In the genomic region with DNA sequence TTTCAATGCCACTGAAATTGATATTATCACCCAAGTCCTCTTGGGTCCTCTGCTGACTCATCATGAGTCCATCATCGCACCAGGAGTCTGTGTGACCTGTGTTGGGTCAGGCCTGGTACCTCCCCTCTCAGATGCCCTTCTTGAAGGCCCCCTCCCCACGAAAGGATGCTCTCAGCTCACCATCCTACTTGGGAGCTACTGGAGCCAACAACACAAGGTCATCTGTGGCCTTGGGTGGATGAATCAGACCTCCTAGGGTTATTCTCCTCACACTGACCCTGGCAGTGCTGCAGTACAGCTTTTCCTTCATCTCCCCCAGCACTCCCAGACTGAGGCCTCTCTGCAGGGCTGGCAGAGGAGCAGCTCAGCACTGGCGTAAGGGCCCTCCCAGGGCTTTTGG, we compare ENCODE assay signal across 24 cellular contexts.
DNase-seq lines count a peak whose midpoint lies in the region; ATAC-seq and TF ChIP-seq lines count a peak whose summit lies in the region.
"Had no signal": no experiment of that assay in that cellular context is flagged by ENCODE, and none has a peak within 500 bp of the region (broad histone marks: within the 10 kb centered on the region; RNA-seq: fewer than 3 reads in every experiment).

No MANE protein-coding gene starts in this region.

- H3K4me3 ChIP-seq in RWPE2 (ENCODE audit: severe bottlenecking): no peak overlapping the region
- H3K4me3 ChIP-seq: HAP-1, SJSA1 had no signal

- H3K4me3 Mint-ChIP-seq in HFFc6 (no peak overlapping the region), osteocyte (ENCODE audit: unreplicated experiment) (no peak overlapping the region), immature natural killer cell (no peak overlapping the region)
- H3K4me3 Mint-ChIP-seq: CD4-positive, alpha-beta memory T cell had no signal

- H3K27ac Mint-ChIP-seq in HFFc6 (peak overlapping the region; percentile 77), osteocyte (ENCODE audit: unreplicated experiment) (no peak overlapping the region), immature natural killer cell (no peak overlapping the region)
- H3K27ac Mint-ChIP-seq: CD4-positive, alpha-beta memory T cell had no signal

- no peaks in the 10 kb centered on the region for H3K9me3 Mint-ChIP-seq in HFFc6
- H3K9me3 Mint-ChIP-seq in osteocyte (ENCODE audit: unreplicated experiment): no peaks in the 10 kb centered on the region
- H3K9me3 Mint-ChIP-seq in immature natural killer cell: no peaks in the 10 kb centered on the region
- H3K9me3 Mint-ChIP-seq: CD4-positive, alpha-beta memory T cell had no signal

- H3K27me3 ChIP-seq in RWPE2 (ENCODE audit: insufficient read depth, poor library complexity, severe bottlenecking): no peaks in the 10 kb centered on the region
- H3K27me3 ChIP-seq: SJSA1 had no signal

- no peaks in the 10 kb centered on the region for H3K36me3 ChIP-seq in RWPE2 (ENCODE audit: low read depth)
- H3K36me3 ChIP-seq: HAP-1, SJSA1 had no signal

- H3K27me3 Mint-ChIP-seq in HFFc6 (ENCODE audit: insufficient read depth) (no peaks in the 10 kb centered on the region; the same call in 1 of the 2 replicates), osteocyte (ENCODE audit: unreplicated experiment) (no peaks in the 10 kb centered on the region), immature natural killer cell (ENCODE audit: low read depth in 3 of 3) (peaks cover 0 to 3% (median 0%) of the 10 kb centered on the region in 3 donors)
- H3K27me3 Mint-ChIP-seq: CD4-positive, alpha-beta memory T cell had no signal

- TF ChIP-seq CTCF in HFFc6 (IDR thresholded peaks at IDR 0.05): no peak
- TF ChIP-seq CTCF in RWPE2 (IDR thresholded peaks at IDR 0.05; ENCODE audit: poor library complexity, severe bottlenecking): no peak
- TF ChIP-seq CTCF in osteocyte (IDR thresholded peaks at IDR 0.05): no peak

- no peak for ATAC-seq in RWPE2 (ENCODE audit: low read depth)
- ATAC-seq: PC-3 had no signal

- H3K27ac ChIP-seq in RWPE2 (ENCODE audit: poor library complexity, severe bottlenecking): peak overlapping the region; percentile 92
- H3K27ac ChIP-seq: SJSA1 had no signal

- H3K36me3 Mint-ChIP-seq in HFFc6 (ENCODE audit: low read depth) (peaks cover 12% of the 10 kb centered on the region), osteocyte (ENCODE audit: unreplicated experiment) (no peaks in the 10 kb centered on the region), immature natural killer cell (no peaks in the 10 kb centered on the region)
- H3K36me3 Mint-ChIP-seq: CD4-positive, alpha-beta memory T cell had no signal

- no peaks in the 10 kb centered on the region for H3K9me3 ChIP-seq in RWPE2 (ENCODE audit: severe bottlenecking)
- H3K9me3 ChIP-seq: HAP-1, SJSA1 had no signal

- peak; percentile 41 for DNase-seq in EH (ENCODE audit: low read depth)
- DNase-seq in HFFc6: no peak
- no peak for DNase-seq in RWPE2 (ENCODE audit: low spot score)
- peak; percentile 27 for DNase-seq in osteocyte (ENCODE audit: extremely low spot score, unreplicated experiment)
- no peak for DNase-seq in iPS-NIHi11 (ENCODE audit: low spot score)
- no peak for DNase-seq in NCI-H1105 treated with DMSO at 0.1 percent for 48 hours (lab: John Stamatoyannopoulos, UW)
- DNase-seq in immature natural killer cell: no peak
- DNase-seq: C1 segment of cervical spinal cord; CD4-positive, alpha-beta memory T cell; COR-L47; DMS79; GOT3; NCI-H1092 treated with DMSO at 0.1 percent for 48 hours; NCI-H146; NCI-H1930; NCI-H2107; NCI-H446; NCI-H524 treated with DMSO at 0.1 percent for 48 hours; NCI-H82; NK-92 treated with Interleukin-12 subunit alpha and Interleukin-12 subunit beta, amount 100 ng/mL, for 24 hours; PC-3; Right ventricle myocardium superior had no signal

- peaks cover 91% of the 10 kb centered on the region for H3K4me1 Mint-ChIP-seq in HFFc6 (ENCODE audit: low read depth)
- peaks cover 55% of the 10 kb centered on the region for H3K4me1 Mint-ChIP-seq in osteocyte (ENCODE audit: unreplicated experiment)
- no peaks in the 10 kb centered on the region for H3K4me1 Mint-ChIP-seq in immature natural killer cell
- H3K4me1 Mint-ChIP-seq: CD4-positive, alpha-beta memory T cell had no signal

- H3K4me1 ChIP-seq in RWPE2 (ENCODE audit: insufficient read depth, poor library complexity, severe bottlenecking): peaks cover 35% of the 10 kb centered on the region
- H3K4me1 ChIP-seq: HAP-1 had no signal

Comparison
In these comparisons a context has a peak if more than half of its experiments do, and no peak if none do; other contexts are left out.
1. DNase-seq: peak in EH (single experiment) and osteocyte (single experiment); none in HFFc6 (single experiment), RWPE2 (single experiment), iPS-NIHi11 (single experiment), NCI-H1105 treated with DMSO at 0.1 percent for 48 hours (single experiment) and immature natural killer cell (0 of 3).